In genomic region chr11:39113606-39114005, GRCh38 we compare ENCODE assay signal across 34 cellular contexts.
"Had no signal": no experiment of that assay in that cellular context is flagged by ENCODE, and none has a peak within 500 bp of the region (broad histone marks: within the 10 kb centered on the region; RNA-seq: fewer than 3 reads in every experiment).

No MANE protein-coding gene starts in this region.

- H3K27ac ChIP-seq: KMS-11 had no signal

- DNase-seq: Karpas-422, Kasumi-1, KG1, MG63, MM.1S, MV-4-11, NCI-H1048, NCI-H1092, NCI-H1092 treated with DMSO at 0.1 percent for 48 hours, NCI-H1105, NCI-H1105 treated with DMSO at 0.1 percent for 48 hours, NCI-H1417, NCI-H1417 treated with DMSO at 0.1 percent for 48 hours, NCI-H1436, NCI-H1436 treated with DMSO at 0.1 percent for 48 hours, NCI-H146, NCI-H1694, NCI-H1694 treated with DMSO at 0.1 percent for 48 hours, NCI-H187, NCI-H187 treated with DMSO at 0.1 percent for 48 hours, NCI-H1930, NCI-H2029, NCI-H2029 treated with DMSO at 0.1 percent for 48 hours, NCI-H2081, NCI-H2081 treated with DMSO at 0.1 percent for 48 hours, NCI-H2107, NCI-H2171, NCI-H2171 treated with DMSO at 0.1 percent for 48 hours, NCI-H2227 treated with DMSO at 0.1 percent for 48 hours, NCI-H226, NCI-H345, NCI-H446, NCI-H446 treated with DMSO at 0.1 percent for 48 hours had no signal

- H3K36me3 ChIP-seq: MG63 had no signal

- H3K9ac ChIP-seq: KMS-11 had no signal

- H3K4me3 ChIP-seq: MG63 had no signal

- H3K27me3 ChIP-seq: MG63 had no signal

- H3K4me2 ChIP-seq: KMS-11 had no signal
